Comparison of ENCODE assay signal across 39 cellular contexts in the genomic region with DNA sequence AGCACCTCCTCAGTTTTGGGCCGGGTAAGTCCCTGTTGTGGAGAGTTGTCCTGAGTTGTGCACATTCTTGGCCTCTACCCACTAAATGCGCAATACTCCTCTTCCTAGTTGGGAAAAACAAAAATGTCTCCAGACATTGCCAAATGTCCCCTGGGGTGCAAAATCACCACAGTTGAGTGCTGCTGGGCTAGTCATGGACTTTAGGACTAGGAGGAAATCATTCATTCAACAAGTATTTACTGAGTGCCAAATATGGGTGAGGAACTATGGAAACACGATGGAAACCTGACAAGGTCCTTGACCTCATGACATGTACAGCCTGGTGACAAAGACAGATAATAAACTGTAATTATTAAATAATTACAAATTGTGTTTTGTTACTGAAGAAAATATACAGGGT.
"Had no signal": no experiment of that assay in that cellular context is flagged by ENCODE, and none has a peak within 500 bp of the region (broad histone marks: within the 10 kb centered on the region; RNA-seq: fewer than 3 reads in every experiment).

No MANE protein-coding gene starts in this region.

- H2AFZ ChIP-seq: hepatocyte had no signal

- H3K9me3 ChIP-seq: ascending aorta, gastroesophageal sphincter, pancreas, prostate gland, sigmoid colon, uterus had no signal

- H3K27ac ChIP-seq: ascending aorta, gastroesophageal sphincter, hepatocyte, pancreas, prostate gland, sigmoid colon, uterus, WERI-Rb-1 had no signal

- H3K9me3 Mint-ChIP-seq: activated T-helper 1 cell treated with anti-CD3 and anti-CD28 coated beads, Interleukin-12 subunit alpha, Interleukin-12 subunit beta, Interleukin-2, Interleukin-4 antibody, amounts not matched to agents 30 ng/mL and 10 ng/mL and 1 ng/mL, durations not matched to agents 14 hours and 24 hours and 36 hours; dendritic cell treated with granulocyte-macrophage colony-stimulating factor and Interleukin-4, amounts not matched to agents 40 ng/mL and 50 ng/mL, for 4 days had no signal

- H3K27me3 ChIP-seq: ascending aorta, gastroesophageal sphincter, hepatocyte, pancreas, sigmoid colon, uterus had no signal

- ATAC-seq: activated CD4-positive, CD25-positive, alpha-beta regulatory T cell treated with anti-CD3 and anti-CD28 coated beads, Interleukin-2, amount 50 U/mL, for 24 hours; esophagus mucosa; gastroesophageal sphincter; left ventricle myocardium superior; pancreas; stimulated activated memory B cell treated with anti-CD40 and anti-IgM and Interleukin-4, amounts not matched to agents 10 μg/mL and 1 μg/mL and 100 μg/mL, for 72 hours; stimulated activated naive CD8-positive, alpha-beta T cell treated with anti-CD3 and anti-CD28 coated beads, Interleukin-15, amount 100 ng/mL, for 72 hours had no signal

- H3K4me3 Mint-ChIP-seq: activated CD4-positive, alpha-beta memory T cell treated with anti-CD3 and anti-CD28 coated beads for 36 hours; activated naive CD4-positive, alpha-beta T cell treated with anti-CD3 and anti-CD28 coated beads for 36 hours; activated naive CD8-positive, alpha-beta T cell treated with anti-CD3 and anti-CD28 coated beads for 36 hours; activated T-helper 1 cell treated with anti-CD3 and anti-CD28 coated beads, Interleukin-12 subunit alpha, Interleukin-12 subunit beta, Interleukin-2, Interleukin-4 antibody, amounts not matched to agents 30 ng/mL and 10 ng/mL and 1 ng/mL, durations not matched to agents 14 hours and 24 hours and 36 hours; brain; dendritic cell treated with granulocyte-macrophage colony-stimulating factor and Interleukin-4, amounts not matched to agents 40 ng/mL and 50 ng/mL, for 4 days; endodermal cell; mesothelial cell of epicardium; naive B cell; nephron progenitor cell; stimulated activated memory B cell treated with anti-CD40 and anti-IgM and Interleukin-4, amounts not matched to agents 10 μg/mL and 1 μg/mL and 100 μg/mL, for 72 hours; stimulated activated naive CD8-positive, alpha-beta T cell treated with anti-CD3 and anti-CD28 coated beads, Interleukin-15, amount 100 ng/mL, for 72 hours; type B pancreatic cell had no signal

- H3K4me3 ChIP-seq: ascending aorta, gastroesophageal sphincter, hepatocyte, pancreas, prostate gland, sigmoid colon, smooth muscle cell, uterus had no signal

- H3K27ac Mint-ChIP-seq: activated CD4-positive, alpha-beta memory T cell treated with anti-CD3 and anti-CD28 coated beads for 36 hours; activated naive CD4-positive, alpha-beta T cell treated with anti-CD3 and anti-CD28 coated beads for 36 hours; activated naive CD8-positive, alpha-beta T cell treated with anti-CD3 and anti-CD28 coated beads for 36 hours; activated T-helper 1 cell treated with anti-CD3 and anti-CD28 coated beads, Interleukin-12 subunit alpha, Interleukin-12 subunit beta, Interleukin-2, Interleukin-4 antibody, amounts not matched to agents 30 ng/mL and 10 ng/mL and 1 ng/mL, durations not matched to agents 14 hours and 24 hours and 36 hours; brain; dendritic cell treated with granulocyte-macrophage colony-stimulating factor and Interleukin-4, amounts not matched to agents 40 ng/mL and 50 ng/mL, for 4 days; endodermal cell; mesothelial cell of epicardium; naive B cell; nephron progenitor cell; stimulated activated memory B cell treated with anti-CD40 and anti-IgM and Interleukin-4, amounts not matched to agents 10 μg/mL and 1 μg/mL and 100 μg/mL, for 72 hours; type B pancreatic cell had no signal

- H3K4me2 ChIP-seq: hepatocyte, smooth muscle cell had no signal

- H3K36me3 ChIP-seq: uterus had no signal

- H3K4me1 Mint-ChIP-seq: endodermal cell; stimulated activated memory B cell treated with anti-CD40 and anti-IgM and Interleukin-4, amounts not matched to agents 10 μg/mL and 1 μg/mL and 100 μg/mL, for 72 hours had no signal

- H3K27me3 Mint-ChIP-seq: activated CD4-positive, alpha-beta memory T cell treated with anti-CD3 and anti-CD28 coated beads for 36 hours; activated naive CD8-positive, alpha-beta T cell treated with anti-CD3 and anti-CD28 coated beads for 36 hours; brain; dendritic cell treated with granulocyte-macrophage colony-stimulating factor and Interleukin-4, amounts not matched to agents 40 ng/mL and 50 ng/mL, for 4 days; naive B cell; stimulated activated memory B cell treated with anti-CD40 and anti-IgM and Interleukin-4, amounts not matched to agents 10 μg/mL and 1 μg/mL and 100 μg/mL, for 72 hours; stimulated activated naive CD8-positive, alpha-beta T cell treated with anti-CD3 and anti-CD28 coated beads, Interleukin-15, amount 100 ng/mL, for 72 hours; type B pancreatic cell had no signal

- DNase-seq: activated CD4-positive, alpha-beta memory T cell treated with anti-CD3 and anti-CD28 coated beads for 36 hours; activated CD4-positive, alpha-beta T cell treated with anti-CD3 and anti-CD28 coated beads for 48 hours; activated CD8-positive, alpha-beta memory T cell treated with anti-CD3 and anti-CD28 coated beads, Interleukin-2, amount 50 U/mL, for 4 hours; activated effector memory CD4-positive, alpha-beta T cell treated with anti-CD3 and anti-CD28 coated beads, Interleukin-2, amount 50 U/mL, for 16 hours; activated naive CD4-positive, alpha-beta T cell treated with anti-CD3 and anti-CD28 coated beads for 36 hours; activated naive CD8-positive, alpha-beta T cell treated with anti-CD3 and anti-CD28 coated beads for 36 hours; activated T-cell treated with anti-CD3 and anti-CD28 coated beads, Interleukin-2, amount 50 U/mL, for 1 hour; central memory CD4-positive, alpha-beta T cell; endodermal cell; islet precursor cell; left cardiac atrium; left ventricle myocardium superior; naive B cell; nephron progenitor cell; pancreas; retina; sigmoid colon; stimulated activated CD4-positive, alpha-beta T cell treated with anti-CD3 and anti-CD28 coated beads, Interleukin-1b, Interleukin-23, amount 100 ng/mL, for 48 hours; stimulated activated CD4-positive, alpha-beta T cell treated with anti-CD3 and anti-CD28 coated beads, Interleukin-4, amount 100 ng/mL, for 4 hours; stimulated activated CD8-positive, alpha-beta memory T cell treated with anti-CD3 and anti-CD28 coated beads, Interleukin-4, amount 100 ng/mL, for 48 hours; stimulated activated naive CD8-positive, alpha-beta T cell treated with anti-CD3 and anti-CD28 coated beads, Interleukin-15, amount 100 ng/mL, for 72 hours; substantia nigra; T-helper 1 cell; T-helper 9 cell; uterus; WERI-Rb-1 had no signal

- H3K4me1 ChIP-seq: ascending aorta, prostate gland, uterus had no signal
